In the genomic region with DNA sequence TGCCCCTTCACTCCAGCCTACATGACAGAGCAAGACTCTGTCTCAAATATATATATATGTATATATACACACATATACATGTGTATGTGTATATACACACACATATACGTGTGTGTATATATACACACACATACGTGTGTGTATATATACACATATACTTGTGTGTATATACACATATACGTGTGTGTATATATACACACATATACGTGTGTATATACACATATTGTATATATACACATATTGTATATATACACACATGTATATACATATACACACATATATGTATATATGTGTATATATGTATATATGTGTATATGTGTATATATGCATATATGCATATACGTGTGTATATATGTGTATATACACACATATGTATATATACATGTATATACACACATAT, we compare ENCODE assay signal across 30 cellular contexts.
DNase-seq lines count a peak whose midpoint lies in the region; ATAC-seq, FAIRE-seq and TF ChIP-seq lines count a peak whose summit lies in the region.
"Had no signal": no experiment of that assay in that cellular context is flagged by ENCODE, and none has a peak within 500 bp of the region (broad histone marks: within the 10 kb centered on the region; RNA-seq: fewer than 3 reads in every experiment).

No MANE protein-coding gene starts in this region.

- no peaks in the 10 kb centered on the region for H4K20me1 ChIP-seq in K562 (replicated peaks; ENCODE audit: control insufficient read depth, insufficient read depth, low read length)
- H4K20me1 ChIP-seq: BLaER1; BLaER1 treated with 17β-estradiol and CSF1 and Interleukin-3, amounts not matched to agents 10 nM and 100 nM had no signal

- H3K4me3 ChIP-seq in K562 = no peak overlapping the region
- no peak overlapping the region for H3K4me3 ChIP-seq in H7 (ENCODE audit: insufficient read depth, low read depth, low read length)
- H3K4me3 ChIP-seq: A549; BLaER1; BLaER1 treated with 17β-estradiol and CSF1 and Interleukin-3, amounts not matched to agents 10 nM and 100 nM had no signal

- no peak overlapping the region for H3K4me2 ChIP-seq in K562 (ENCODE audit: insufficient read depth, low read length)
- H3K4me2 ChIP-seq: A549; BLaER1; BLaER1 treated with 17β-estradiol and CSF1 and Interleukin-3, amounts not matched to agents 10 nM and 100 nM had no signal

- no peak overlapping the region for H3K9ac ChIP-seq in K562 (ENCODE audit: insufficient read depth in 1 of 2, low read depth in 2 of 2, low read length in 2 of 2)
- H3K9ac ChIP-seq: BLaER1; BLaER1 treated with 17β-estradiol and CSF1 and Interleukin-3, amounts not matched to agents 10 nM and 100 nM had no signal

- intact Hi-C loops in K562 (cut with micrococcal nuclease) = no loop called here

- no peaks in the 10 kb centered on the region for H3K79me2 ChIP-seq in K562 (ENCODE audit: control insufficient read depth, insufficient read depth, low read length)

- no peaks in the 10 kb centered on the region; the same call in 1 of the 2 replicates for H3K9me3 ChIP-seq in K562 (replicated peaks; ENCODE audit: control insufficient read depth, insufficient read depth, low read depth, low read length)
- H3K9me3 ChIP-seq: A549; BE2C; BLaER1; BLaER1 treated with 17β-estradiol and CSF1 and Interleukin-3, amounts not matched to agents 10 nM and 100 nM; Caco-2 had no signal

- TF ChIP-seq POLR2A in K562 (conservative IDR thresholded peaks at IDR 0.05) = no peak

- no peak for TF ChIP-seq CTCF in K562 (IDR thresholded peaks at IDR 0.05 in 2 of 3, conservative IDR thresholded peaks at IDR 0.05 in 1 of 3; ENCODE audit: insufficient read depth in 2 of 3, low read depth in 1 of 3, low read length in 3 of 3)

- H3K9me1 ChIP-seq in K562 (ENCODE audit: control insufficient read depth, insufficient read depth, low read length) = no peaks in the 10 kb centered on the region

- no peaks in the 10 kb centered on the region for H3K36me3 ChIP-seq in K562 (ENCODE audit: control insufficient read depth, insufficient read depth, low read length)
- H3K36me3 ChIP-seq in H7 (replicated peaks; ENCODE audit: control insufficient read depth, insufficient read depth, low read length) = no peaks in the 10 kb centered on the region
- H3K36me3 ChIP-seq: BE2C; BLaER1; BLaER1 treated with 17β-estradiol and CSF1 and Interleukin-3, amounts not matched to agents 10 nM and 100 nM had no signal

- DNase-seq in K562 (ENCODE audit: extremely low read depth in 1 of 4, low spot score in 3 of 4) (no peak), SK-N-DZ (ENCODE audit: low spot score) (no peak), H7 (no peak)
- DNase-seq: 8988T; ACHN; AML-193; BE2C; C1 segment of cervical spinal cord; Caco-2; Calu3; CD4-positive, alpha-beta memory T cell; CD4-positive, alpha-beta T cell; CD4-positive, CD25-positive, alpha-beta regulatory T cell; CD8-positive, alpha-beta memory T cell; CD8-positive, alpha-beta T cell; COR-L47; DMS 273 treated with DMSO at 0.1 percent for 48 hours; DMS153; DMS53; DMS79; DMS79 treated with DMSO at 0.1 percent for 48 hours; DND-41; EL had no signal

- BruUV-seq in K562 (replicated peaks; lab: Mats Ljungman, UMichigan) = no TSS peak

- no peaks in the 10 kb centered on the region for H3K27me3 ChIP-seq in K562 (ENCODE audit: control insufficient read depth in 2 of 2, insufficient read depth in 2 of 2, low read length in 2 of 2)
- H3K27me3 ChIP-seq in H7 (ENCODE audit: control insufficient read depth, insufficient read depth, low read length) = no peaks in the 10 kb centered on the region
- H3K27me3 ChIP-seq: BE2C; BLaER1; BLaER1 treated with 17β-estradiol and CSF1 and Interleukin-3, amounts not matched to agents 10 nM and 100 nM had no signal

- POLR2A ChIA-PET in K562 (lab: Yijun Ruan, JAX) = no interaction called here

- H2AFZ ChIP-seq in K562 (ENCODE audit: low read depth, low read length) = no peak overlapping the region

- ATAC-seq in K562 = no peak
- ATAC-seq: A549; CD8-positive, alpha-beta T cell had no signal

- no peaks in the 10 kb centered on the region for H3K4me1 ChIP-seq in K562 (replicated peaks in 1 of 2; ENCODE audit: control insufficient read depth in 2 of 2, insufficient read depth in 2 of 2, low read length in 2 of 2)
- H3K4me1 ChIP-seq: A549; BE2C; BLaER1; BLaER1 treated with 17β-estradiol and CSF1 and Interleukin-3, amounts not matched to agents 10 nM and 100 nM had no signal

- TF ChIP-seq EP300 in K562 (IDR thresholded peaks at IDR 0.05; ENCODE audit: low read length) = no peak

- in situ Hi-C loops in K562 (cut with MboI) = no loop called here

- TF ChIP-seq RAD21 in K562 (CRISPR knock-in tag; conservative IDR thresholded peaks at IDR 0.05 in 1 of 2, IDR thresholded peaks at IDR 0.05 in 1 of 2) = no peak

- no peak overlapping the region for H3K27ac ChIP-seq in K562 (ENCODE audit: extremely low read depth, low read depth, low read length)
- H3K27ac ChIP-seq: 22Rv1; A549; BLaER1; BLaER1 treated with 17β-estradiol and CSF1 and Interleukin-3, amounts not matched to agents 10 nM and 100 nM; C4-2B had no signal

- CTCF ChIA-PET in K562 (lab: Yijun Ruan, JAX; ENCODE audit: low intra/inter-chr PET ratio) = no interaction called here

- FAIRE-seq in A204.1 (lab: Jason Lieb, UNC) (peak; percentile 27), K562 (lab: Jason Lieb, UNC) (no peak)
- FAIRE-seq: A549, D721Med had no signal

- 7% methylated on average over 5 of the region's 5 CpGs for WGBS in K562 (ENCODE audit: insufficient coverage, low coverage, missing lambda C conversion rate)

TF ChIP-seq in K562, 482 proteins besides CTCF, POLR2A, EP300 and RAD21 (continues in another document):
- no peak for TF ChIP-seq RCOR1 (IDR thresholded peaks at IDR 0.05; ENCODE audit: borderline replicate concordance in 1 of 2, low read depth in 2 of 2, low read length in 2 of 2)
- no peak for TF ChIP-seq MAFK (IDR thresholded peaks at IDR 0.05; ENCODE audit: low read length)
- TF ChIP-seq ZNF431 (CRISPR knock-in tag; IDR thresholded peaks at IDR 0.05) = no peak
- TF ChIP-seq, protein P1, sequence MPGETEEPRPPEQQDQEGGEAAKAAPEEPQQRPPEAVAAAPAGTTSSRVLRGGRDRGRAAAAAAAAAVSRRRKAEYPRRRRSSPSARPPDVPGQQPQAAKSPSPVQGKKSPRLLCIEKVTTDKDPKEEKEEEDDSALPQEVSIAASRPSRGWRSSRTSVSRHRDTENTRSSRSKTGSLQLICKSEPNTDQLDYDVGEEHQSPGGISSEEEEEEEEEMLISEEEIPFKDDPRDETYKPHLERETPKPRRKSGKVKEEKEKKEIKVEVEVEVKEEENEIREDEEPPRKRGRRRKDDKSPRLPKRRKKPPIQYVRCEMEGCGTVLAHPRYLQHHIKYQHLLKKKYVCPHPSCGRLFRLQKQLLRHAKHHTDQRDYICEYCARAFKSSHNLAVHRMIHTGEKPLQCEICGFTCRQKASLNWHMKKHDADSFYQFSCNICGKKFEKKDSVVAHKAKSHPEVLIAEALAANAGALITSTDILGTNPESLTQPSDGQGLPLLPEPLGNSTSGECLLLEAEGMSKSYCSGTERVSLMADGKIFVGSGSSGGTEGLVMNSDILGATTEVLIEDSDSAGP (CRISPR knock-in tag; IDR thresholded peaks at IDR 0.05) = no peak
- no peak for TF ChIP-seq XRCC3 (IDR thresholded peaks at IDR 0.05)
- TF ChIP-seq, protein P2, sequence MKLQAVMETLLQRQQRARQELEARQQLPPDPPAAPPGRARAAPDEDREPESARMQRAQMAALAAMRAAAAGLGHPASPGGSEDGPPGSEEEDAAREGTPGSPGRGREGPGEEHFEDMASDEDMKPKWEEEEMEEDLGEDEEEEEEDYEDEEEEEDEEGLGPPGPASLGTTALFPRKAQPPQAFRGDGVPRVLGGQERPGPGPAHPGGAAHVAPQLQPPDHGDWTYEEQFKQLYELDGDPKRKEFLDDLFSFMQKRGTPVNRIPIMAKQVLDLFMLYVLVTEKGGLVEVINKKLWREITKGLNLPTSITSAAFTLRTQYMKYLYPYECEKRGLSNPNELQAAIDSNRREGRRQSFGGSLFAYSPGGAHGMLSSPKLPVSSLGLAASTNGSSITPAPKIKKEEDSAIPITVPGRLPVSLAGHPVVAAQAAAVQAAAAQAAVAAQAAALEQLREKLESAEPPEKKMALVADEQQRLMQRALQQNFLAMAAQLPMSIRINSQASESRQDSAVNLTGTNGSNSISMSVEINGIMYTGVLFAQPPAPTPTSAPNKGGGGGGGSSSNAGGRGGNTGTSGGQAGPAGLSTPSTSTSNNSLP (IDR thresholded peaks at IDR 0.05; ENCODE audit: borderline replicate concordance, low read depth, low read length) = no peak
- no peak for TF ChIP-seq HDAC6 (IDR thresholded peaks at IDR 0.05; ENCODE audit: low read depth, low read length)
- TF ChIP-seq GABPB1 (CRISPR knock-in tag; IDR thresholded peaks at IDR 0.05) = no peak
- TF ChIP-seq RAD51 (IDR thresholded peaks at IDR 0.05; ENCODE audit: borderline replicate concordance, low read depth) = no peak
- no peak for TF ChIP-seq RNF2 (IDR thresholded peaks at IDR 0.05)
- TF ChIP-seq SREBF1 (IDR thresholded peaks at IDR 0.05; ENCODE audit: borderline replicate concordance, low read depth, low read length) = no peak
- TF ChIP-seq, protein P3, sequence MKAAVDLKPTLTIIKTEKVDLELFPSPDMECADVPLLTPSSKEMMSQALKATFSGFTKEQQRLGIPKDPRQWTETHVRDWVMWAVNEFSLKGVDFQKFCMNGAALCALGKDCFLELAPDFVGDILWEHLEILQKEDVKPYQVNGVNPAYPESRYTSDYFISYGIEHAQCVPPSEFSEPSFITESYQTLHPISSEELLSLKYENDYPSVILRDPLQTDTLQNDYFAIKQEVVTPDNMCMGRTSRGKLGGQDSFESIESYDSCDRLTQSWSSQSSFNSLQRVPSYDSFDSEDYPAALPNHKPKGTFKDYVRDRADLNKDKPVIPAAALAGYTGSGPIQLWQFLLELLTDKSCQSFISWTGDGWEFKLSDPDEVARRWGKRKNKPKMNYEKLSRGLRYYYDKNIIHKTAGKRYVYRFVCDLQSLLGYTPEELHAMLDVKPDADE (conservative IDR thresholded peaks at IDR 0.05; ENCODE audit: control insufficient read depth, low read depth, low read length) = no peak
- peak; percentile 94; the same call in 1 of the 2 replicates for TF ChIP-seq TFAM (CRISPR knock-in tag; conservative IDR thresholded peaks at IDR 0.05)
- TF ChIP-seq ZNF76 (CRISPR knock-in tag; IDR thresholded peaks at IDR 0.05; ENCODE audit: borderline replicate concordance) = 0 out of 2 replicates have a peak, but pooled peaks have one; percentile 55
- no peak for TF ChIP-seq MXI1 (IDR thresholded peaks at IDR 0.05; ENCODE audit: low read depth, low read length)
- no peak for TF ChIP-seq ZFPM2 (CRISPR knock-in tag; IDR thresholded peaks at IDR 0.05)
- TF ChIP-seq STAT5A (IDR thresholded peaks at IDR 0.05; ENCODE audit: borderline replicate concordance, low read length) = no peak
- no peak for TF ChIP-seq NR2F6 (CRISPR knock-in tag; IDR thresholded peaks at IDR 0.05)
- TF ChIP-seq PML (IDR thresholded peaks at IDR 0.05; ENCODE audit: low read length) = no peak
